Comparison of ENCODE assay signal across 16 cellular contexts in the genomic region with DNA sequence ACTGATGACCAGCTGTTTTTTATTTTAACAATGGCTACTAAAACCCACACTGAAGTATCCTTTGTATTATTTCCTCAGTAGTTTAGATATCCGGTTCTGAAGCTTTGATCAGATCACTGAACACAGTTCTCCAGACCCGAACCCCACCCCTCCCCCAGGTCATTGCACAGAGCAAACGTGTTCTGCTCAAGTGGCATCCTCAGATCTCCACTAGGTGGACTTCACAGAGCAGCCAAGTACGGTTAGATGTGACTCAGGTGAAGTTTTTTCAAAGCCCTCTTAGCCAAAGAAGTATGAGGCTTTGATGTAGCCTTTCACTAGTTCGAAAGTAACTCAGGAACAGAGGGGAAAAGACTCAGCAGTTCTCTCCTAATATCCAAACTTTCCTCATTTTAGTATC.
DNase-seq lines count a peak whose midpoint lies in the region; ATAC-seq and TF ChIP-seq lines count a peak whose summit lies in the region.
"Had no signal": no experiment of that assay in that cellular context is flagged by ENCODE, and none has a peak within 500 bp of the region (broad histone marks: within the 10 kb centered on the region; RNA-seq: fewer than 3 reads in every experiment).

No MANE protein-coding gene starts in this region.

- no peak overlapping the region for H3K9ac ChIP-seq in GM23248

- H3K4me1 ChIP-seq in BE2C (peaks cover 3% of the 10 kb centered on the region; the same call in 1 of the 2 replicates), GM23248 (ENCODE audit: insufficient read depth) (no peaks in the 10 kb centered on the region; the same call in 1 of the 2 replicates), Panc1 (ENCODE audit: control insufficient read depth, insufficient read depth, low read length) (no peaks in the 10 kb centered on the region)

- POLR2A ChIA-PET in Panc1 (lab: Charles Lee): no interaction called here

- no peak overlapping the region for H3K4me3 ChIP-seq in BE2C (ENCODE audit: low read depth, low read length)
- no peak overlapping the region for H3K4me3 ChIP-seq in GM23248
- no peak overlapping the region for H3K4me3 ChIP-seq in Panc1 (ENCODE audit: low read depth in 2 of 2, low read length in 2 of 2)

- no peaks in the 10 kb centered on the region for H3K9me2 ChIP-seq in GM23248 (ENCODE audit: insufficient read depth)

- no peaks in the 10 kb centered on the region for H3K36me3 ChIP-seq in BE2C
- no peaks in the 10 kb centered on the region for H3K36me3 ChIP-seq in GM23248 (ENCODE audit: low read depth)
- H3K36me3 ChIP-seq in Panc1 (ENCODE audit: control insufficient read depth, insufficient read depth, low read length): no peaks in the 10 kb centered on the region

- intact Hi-C loops in Panc1 (cut with micrococcal nuclease; ENCODE audit: unreplicated experiment): no loop called here

- BruUV-seq in Panc1 (replicated peaks; lab: Mats Ljungman, UMichigan): no TSS peak

- DNase-seq in BE2C: no peak
- peak; percentile 9 for DNase-seq in GM23248
- no peak for DNase-seq in Panc1 (ENCODE audit: low read depth, low spot score)
- peak; percentile 36 for DNase-seq in iPS-NIHi7 (ENCODE audit: extremely low spot score)
- no peak for DNase-seq in NCI-H1105 (lab: John Stamatoyannopoulos, UW)
- DNase-seq in occipital lobe (lab: John Stamatoyannopoulos, UW): no peak
- no peak for DNase-seq in GM13976 (ENCODE audit: low spot score)
- DNase-seq: activated CD4-positive, alpha-beta T cell treated with anti-CD3 and anti-CD28 coated beads for 4 hours; activated naive CD8-positive, alpha-beta T cell treated with anti-CD3 and anti-CD28 coated beads, Interleukin-2, amount 50 U/mL, for 24 hours; activated T-cell treated with anti-CD3 and anti-CD28 coated beads, Interleukin-2, amount 50 U/mL, for 4 hours; central memory CD4-positive, alpha-beta T cell; DND-41; kidney glomerular epithelial cell; NCI-H1092 treated with DMSO at 0.1 percent for 48 hours; posterior cingulate gyrus had no signal

- WGBS in GM23248 (ENCODE audit: low coverage in 1 of 2, low lambda C conversion rate in 2 of 2, missing lambda C conversion rate in 2 of 2), 2 experiments: 70 to 76% methylated on average over 5 of the region's 5 CpGs

- in situ Hi-C loops in GM23248 (cut with MboI) (no loop called here), Panc1 (cut with HindIII; ENCODE audit: low pct_unique_long_range_greater_than_20kb, low sequenced_read_pairs) (no loop called here), GM13976 (cut with MboI; ENCODE audit: low sequenced_read_pairs, unreplicated experiment) (no loop called here)

- H3K27ac ChIP-seq in GM23248 (no peak overlapping the region), Panc1 (ENCODE audit: low read length) (no peak overlapping the region)

- H2AFZ ChIP-seq in GM23248: no peak overlapping the region

- no peak for ATAC-seq in Panc1
- no peak for ATAC-seq in GM21786 (IDR thresholded peaks at IDR 0.05; ENCODE audit: unreplicated experiment)
- ATAC-seq: activated naive CD8-positive, alpha-beta T cell treated with anti-CD3 and anti-CD28 coated beads, Interleukin-2, amount 50 U/mL, for 24 hours; activated T-cell treated with anti-CD3 and anti-CD28 coated beads, Interleukin-2, amount 50 U/mL, for 4 hours had no signal

- H3F3A ChIP-seq in GM23248 (ENCODE audit: insufficient read depth): no peaks in the 10 kb centered on the region

- H3K79me2 ChIP-seq in GM23248 (ENCODE audit: insufficient read depth): no peaks in the 10 kb centered on the region

- H3K4me2 ChIP-seq in GM23248 (ENCODE audit: unreplicated experiment): no peak overlapping the region

- TF ChIP-seq CTCF in BE2C (IDR thresholded peaks at IDR 0.05; ENCODE audit: low read depth, low read length) (peak; percentile 39), Panc1 (IDR thresholded peaks at IDR 0.05) (peak; percentile 17; the same call in 1 of the 2 replicates), GM13976 (IDR thresholded peaks at IDR 0.05; ENCODE audit: borderline replicate concordance, control extremely low read depth, extremely low read depth, insufficient read depth, missing control alignments) (no peak)

- H3K9me3 ChIP-seq in BE2C: no peaks in the 10 kb centered on the region
- H3K9me3 ChIP-seq in GM23248 (ENCODE audit: low read depth): no peaks in the 10 kb centered on the region
- no peaks in the 10 kb centered on the region for H3K9me3 ChIP-seq in Panc1 (ENCODE audit: control insufficient read depth, insufficient read depth, low read depth, low read length)

- H3K27me3 ChIP-seq in BE2C (no peaks in the 10 kb centered on the region), GM23248 (replicated peaks; ENCODE audit: insufficient read depth) (no peaks in the 10 kb centered on the region), Panc1 (ENCODE audit: control insufficient read depth, insufficient read depth, low read length) (no peaks in the 10 kb centered on the region)

- CTCF ChIA-PET in Panc1 (lab: Charles Lee): no interaction called here

- no peaks in the 10 kb centered on the region for H4K20me1 ChIP-seq in GM23248 (ENCODE audit: insufficient read depth)

Comparison
In these comparisons a context has a peak if more than half of its experiments do, and no peak if none do; other contexts are left out.
1. DNase-seq: peak in GM23248 (single experiment) and iPS-NIHi7 (single experiment); none in BE2C (single experiment), Panc1 (single experiment), NCI-H1105 (single experiment), occipital lobe (single experiment) and GM13976 (single experiment).